10 cellular contexts compared by ENCODE assay signal in the genomic region with DNA sequence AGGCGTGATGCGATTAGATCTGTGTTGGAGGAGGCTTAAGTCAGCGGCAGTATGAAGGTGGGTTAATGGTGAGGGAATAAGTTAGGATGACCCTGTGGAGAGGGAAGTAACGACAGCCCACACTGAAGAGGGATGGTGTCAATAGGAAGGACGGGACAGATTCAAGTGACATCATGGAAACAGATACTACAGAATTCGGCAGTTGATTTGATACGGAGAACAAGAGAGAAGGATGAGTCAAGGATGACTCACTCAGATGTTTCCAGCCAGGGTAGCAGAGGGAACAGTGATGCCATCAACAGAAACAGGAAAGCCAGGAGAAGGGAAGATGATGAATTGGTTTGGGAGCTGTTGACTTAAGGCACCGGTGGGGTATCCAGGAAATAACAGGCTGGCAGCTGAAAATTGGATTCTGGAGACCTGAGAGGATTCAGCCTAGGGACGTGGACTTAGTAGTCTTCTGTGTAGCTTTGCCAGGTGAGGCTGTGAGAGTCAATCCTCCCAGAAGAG. TPM values are rescaled to one million over a fixed set of nuclear protein-coding genes. Genes with fewer than 3 reads are reported as not detected.
DNase-seq lines count a peak whose midpoint lies in the region; ATAC-seq and TF ChIP-seq lines count a peak whose summit lies in the region.
"Had no signal": no experiment of that assay in that cellular context is flagged by ENCODE, and none has a peak within 500 bp of the region (broad histone marks: within the 10 kb centered on the region; RNA-seq: fewer than 3 reads in every experiment).

No MANE protein-coding gene starts in this region.

- H3K27me3 ChIP-seq in esophagus muscularis mucosa = no peaks in the 10 kb centered on the region
- no peaks in the 10 kb centered on the region for H3K27me3 ChIP-seq in body of pancreas
- H3K27me3 ChIP-seq: right lobe of liver had no signal

- peak; percentile 96 for DNase-seq in A172 (ENCODE audit: low spot score)
- DNase-seq in GM04504 (ENCODE audit: low read depth) = peak; percentile 70
- peak; percentile 98 for DNase-seq in fibroblast of mammary gland (ENCODE audit: low read depth)
- no peak for DNase-seq in esophagus muscularis mucosa (ENCODE audit: extremely low spot score)
- DNase-seq in NK-92 (lab: John Stamatoyannopoulos, UW; ENCODE audit: unreplicated experiment) = no peak
- DNase-seq in body of pancreas = no peak
- DNase-seq: cerebellar nuclear complex, right lobe of liver had no signal

- peak; percentile 96 for ATAC-seq in SK-N-SH treated with all-trans-retinoic acid at 6 μM for 48 hours
- ATAC-seq in GM19351 (IDR thresholded peaks at IDR 0.05; ENCODE audit: unreplicated experiment) = no peak
- ATAC-seq in body of pancreas = no peak

- 50% methylated on average over 9 of the region's 9 CpGs for WGBS in esophagus muscularis mucosa
- WGBS in body of pancreas, 2 donors = 56 to 57% methylated on average over 9 of the region's 9 CpGs

- no peak for TF ChIP-seq EP300 in esophagus muscularis mucosa (IDR thresholded peaks at IDR 0.05)

- peaks cover 0 to 5% (median 0%) of the 10 kb centered on the region in 4 donors for H3K4me1 ChIP-seq in esophagus muscularis mucosa
- H3K4me1 ChIP-seq in body of pancreas = no peaks in the 10 kb centered on the region
- H3K4me1 ChIP-seq: right lobe of liver had no signal

- TF ChIP-seq POLR2A in esophagus muscularis mucosa (IDR thresholded peaks at IDR 0.05; ENCODE audit: low read depth) = no peak
- no peak for TF ChIP-seq POLR2A in body of pancreas (IDR thresholded peaks at IDR 0.05)

- H3K9me3 ChIP-seq in esophagus muscularis mucosa (no peaks in the 10 kb centered on the region), body of pancreas (no peaks in the 10 kb centered on the region)
- H3K9me3 ChIP-seq: right lobe of liver had no signal

- TF ChIP-seq CTCF in fibroblast of mammary gland (conservative IDR thresholded peaks at IDR 0.05; ENCODE audit: control insufficient read depth, insufficient read depth, low read depth, low read length) = no peak
- TF ChIP-seq CTCF in esophagus muscularis mucosa (IDR thresholded peaks at IDR 0.05) = no peak
- no peak for TF ChIP-seq CTCF in body of pancreas (IDR thresholded peaks at IDR 0.05)

- no peak overlapping the region for H3K4me3 ChIP-seq in fibroblast of mammary gland (ENCODE audit: control insufficient read depth, low read depth, low read length)
- no peak overlapping the region for H3K4me3 ChIP-seq in esophagus muscularis mucosa
- no peak overlapping the region for H3K4me3 ChIP-seq in body of pancreas
- H3K4me3 ChIP-seq: right lobe of liver had no signal

- H3K36me3 ChIP-seq in esophagus muscularis mucosa = no peaks in the 10 kb centered on the region
- no peaks in the 10 kb centered on the region for H3K36me3 ChIP-seq in body of pancreas (replicated peaks in 1 of 2; ENCODE audit: insufficient read depth in 1 of 2, low read depth in 2 of 2)
- H3K36me3 ChIP-seq: right lobe of liver had no signal

- no peak overlapping the region for H3K27ac ChIP-seq in esophagus muscularis mucosa (replicated peaks in 1 of 4)
- no peak overlapping the region for H3K27ac ChIP-seq in body of pancreas
- H3K27ac ChIP-seq: right lobe of liver had no signal

- intact Hi-C loops in esophagus muscularis mucosa (cut with DNase I) (no loop called here), body of pancreas (cut with DNase I) (no loop called here)

TF ChIP-seq in SK-N-SH treated with all-trans-retinoic acid at 6 μM for 48 hours, 23 proteins besides CTCF, POLR2A, EP300 and RAD21:
- TF ChIP-seq ZFP3 (CRISPR knock-in tag; IDR thresholded peaks at IDR 0.05) (0 out of 2 replicates have a peak, but pooled peaks have one; percentile 53), ZC3H10 (CRISPR knock-in tag; IDR thresholded peaks at IDR 0.05) (no peak)

RNA-seq across cellular contexts. Expression of a gene that starts 38.0 kb away (rescaled TPM):
- total RNA-seq in A172 (2014; rRNA removed; shearing (Covaris generic)) = 0.59 and 0.84 TPM in 2 replicates
- total RNA-seq in esophagus muscularis mucosa (1 to 10 TPM; 1.8 to 2.3 (median 2.1) TPM), body of pancreas (under 1 TPM in 1 of 2 donors, not detected in 1; 0.78 TPM)

RNA-seq across cellular contexts. Expression of a gene that starts 47.8 kb away (rescaled TPM):
- 301 and 330 TPM in 2 replicates for total RNA-seq in A172 (2014; rRNA removed; shearing (Covaris generic))
- total RNA-seq in esophagus muscularis mucosa (100 to 1,000 TPM; 250 to 391 (median 334) TPM), body of pancreas (100 to 1,000 TPM in 1 of 2 donors, 10 to 100 TPM in 1; 60.0 to 182 TPM)

Comparison
In these comparisons a context has a peak if more than half of its experiments do, and no peak if none do; other contexts are left out.
1. DNase-seq: peak in A172 (single experiment), GM04504 (single experiment) and fibroblast of mammary gland (single experiment); none in esophagus muscularis mucosa (single experiment), NK-92 (single experiment) and body of pancreas (0 of 4).